16 cellular contexts compared by ENCODE assay signal in the genomic region with DNA sequence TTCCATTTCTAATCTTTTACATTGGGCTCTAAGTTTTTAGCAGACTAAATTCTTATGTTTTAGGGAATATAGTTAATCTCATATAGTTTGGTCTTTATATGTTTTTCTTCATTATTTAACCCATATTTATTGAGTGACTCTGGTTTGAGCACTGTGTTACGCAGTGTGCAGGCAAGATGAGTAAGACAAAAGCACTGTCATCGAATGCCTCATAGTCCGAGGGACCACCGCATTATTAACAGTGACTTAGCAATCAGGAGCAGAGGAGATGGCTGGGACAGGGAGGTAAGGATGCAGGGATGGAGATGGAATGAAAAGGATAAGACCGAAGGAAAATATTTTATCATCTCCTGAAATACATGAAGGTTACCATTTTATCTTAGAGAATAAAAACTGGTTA.
A peak's percentile ranks its signal among the peaks of the same experiment; 100 is the strongest.
DNase-seq lines count a peak whose midpoint lies in the region; ATAC-seq and TF ChIP-seq lines count a peak whose summit lies in the region.
"Had no signal": no experiment of that assay in that cellular context is flagged by ENCODE, and none has a peak within 500 bp of the region (broad histone marks: within the 10 kb centered on the region; RNA-seq: fewer than 3 reads in every experiment).

No MANE protein-coding gene starts in this region.

- H2BK120ac ChIP-seq in trophoblast cell (ENCODE audit: insufficient read depth, low read length, poor library complexity): no peak overlapping the region

- no peak overlapping the region for H3K4ac ChIP-seq in trophoblast cell (ENCODE audit: low read depth, low read length)

- H3K4me3 ChIP-seq in RWPE2 (ENCODE audit: severe bottlenecking) (no peak overlapping the region), esophagus squamous epithelium (no peak overlapping the region), sigmoid colon (no peak overlapping the region), trophoblast cell (ENCODE audit: low read depth, low read length) (no peak overlapping the region)
- H3K4me3 ChIP-seq: HAP-1, SK-N-MC had no signal

- TF ChIP-seq EP300 in sigmoid colon (IDR thresholded peaks at IDR 0.05): no peak

- H3K9me3 ChIP-seq in RWPE2 (ENCODE audit: severe bottlenecking) (no peaks in the 10 kb centered on the region), esophagus squamous epithelium (no peaks in the 10 kb centered on the region), sigmoid colon (no peaks in the 10 kb centered on the region), trophoblast cell (ENCODE audit: insufficient read depth, low read depth, low read length) (no peaks in the 10 kb centered on the region)
- H3K9me3 ChIP-seq: HAP-1 had no signal

- no peaks in the 10 kb centered on the region for H3K79me1 ChIP-seq in trophoblast cell (ENCODE audit: low read length)

- H3K4me1 ChIP-seq in RWPE2 (ENCODE audit: insufficient read depth, poor library complexity, severe bottlenecking) (peaks cover 52% of the 10 kb centered on the region), esophagus squamous epithelium (peaks cover 13 to 58% (median 22%) of the 10 kb centered on the region in 3 donors), sigmoid colon (peaks cover 0 to 29% (median 25%) of the 10 kb centered on the region in 4 donors), trophoblast cell (ENCODE audit: control insufficient read depth in 1 of 2, insufficient read depth in 2 of 2, low read length in 2 of 2) (peaks cover 0 to 2% of the 10 kb centered on the region in 2 experiments)
- H3K4me1 ChIP-seq: HAP-1 had no signal

- no peaks in the 10 kb centered on the region for H3K27me3 ChIP-seq in RWPE2 (ENCODE audit: insufficient read depth, poor library complexity, severe bottlenecking)
- no peaks in the 10 kb centered on the region for H3K27me3 ChIP-seq in esophagus squamous epithelium
- no peaks in the 10 kb centered on the region for H3K27me3 ChIP-seq in sigmoid colon
- H3K27me3 ChIP-seq in trophoblast cell (ENCODE audit: insufficient read depth, low read length): no peaks in the 10 kb centered on the region

- H3K18ac ChIP-seq in trophoblast cell (ENCODE audit: low read length): no peak overlapping the region

- no peak overlapping the region for H3K23ac ChIP-seq in trophoblast cell (ENCODE audit: low read length)

- H3K36me3 ChIP-seq in RWPE2 (ENCODE audit: low read depth) (no peaks in the 10 kb centered on the region), esophagus squamous epithelium (no peaks in the 10 kb centered on the region), sigmoid colon (no peaks in the 10 kb centered on the region), trophoblast cell (ENCODE audit: control insufficient read depth in 1 of 2, insufficient read depth in 2 of 2, low read length in 2 of 2) (no peaks in the 10 kb centered on the region)
- H3K36me3 ChIP-seq: HAP-1 had no signal

- 88 to 90% methylated on average over 5 of the region's 5 CpGs for WGBS in esophagus squamous epithelium, 2 donors
- 84 to 91% methylated on average over 5 of the region's 5 CpGs for WGBS in sigmoid colon, 2 donors
- no CpG with 5 or more reads among the region's 5 CpGs for WGBS in trophoblast cell (ENCODE audit: extremely low coverage, insufficient coverage, insufficient read length)

- H3K27ac ChIP-seq in RWPE2 (ENCODE audit: poor library complexity, severe bottlenecking): peak overlapping the region; percentile 35
- H3K27ac ChIP-seq in esophagus squamous epithelium: peak overlapping the region; percentile 1 to 47 (median 40)
- peak overlapping the region; percentile 18 to 55 (median 37) for H3K27ac ChIP-seq in sigmoid colon
- H3K27ac ChIP-seq in trophoblast cell (ENCODE audit: low read depth, low read length): no peak overlapping the region
- H3K27ac ChIP-seq: SK-N-MC, VCaP had no signal

- ATAC-seq in RWPE2 (ENCODE audit: low read depth) (no peak), GM21786 (IDR thresholded peaks at IDR 0.05; ENCODE audit: unreplicated experiment) (no peak), GM21515 (IDR thresholded peaks at IDR 0.05; ENCODE audit: unreplicated experiment) (no peak), HG03045 (IDR thresholded peaks at IDR 0.05; ENCODE audit: unreplicated experiment) (no peak)
- ATAC-seq: stimulated activated naive CD8-positive, alpha-beta T cell treated with anti-CD3 and anti-CD28 coated beads, Interleukin-15, Interleukin-2, amounts not matched to agents 100 U/mL and 50 U/mL, for 24 hours had no signal

- no peak overlapping the region for H4K12ac ChIP-seq in trophoblast cell (ENCODE audit: low read depth, low read length)

- no peak overlapping the region for H2BK12ac ChIP-seq in trophoblast cell (ENCODE audit: low read length)

- no peak overlapping the region for H4K8ac ChIP-seq in trophoblast cell (ENCODE audit: low read depth, low read length)

- H3K9ac ChIP-seq in trophoblast cell (ENCODE audit: low read length): no peak overlapping the region

- DNase-seq in GM04504 (ENCODE audit: low read depth) (peak; percentile 23), RWPE2 (ENCODE audit: low spot score) (no peak), esophagus squamous epithelium (lab: John Stamatoyannopoulos, UW) (no peak), sigmoid colon (no peak), trophoblast cell (no peak)
- DNase-seq: activated gamma-delta T cell treated with Interleukin-2 at 50 U/mL for 16 hours; Kasumi-1; mesendoderm; NCI-H1694 treated with DMSO at 0.1 percent for 48 hours; stimulated activated naive CD8-positive, alpha-beta T cell treated with anti-CD3 and anti-CD28 coated beads, Interleukin-15, Interleukin-2, amounts not matched to agents 100 U/mL and 50 U/mL, for 24 hours had no signal

- no peak overlapping the region for H2BK5ac ChIP-seq in trophoblast cell (ENCODE audit: low read depth, low read length, poor library complexity)

- no peak overlapping the region for H3K4me2 ChIP-seq in trophoblast cell (ENCODE audit: low read length)

- no peak overlapping the region for H3K14ac ChIP-seq in trophoblast cell (ENCODE audit: low read length)

- H2AFZ ChIP-seq in trophoblast cell (ENCODE audit: insufficient read depth, low read length, poor library complexity): no peak overlapping the region

- no peak overlapping the region for H2AK5ac ChIP-seq in trophoblast cell (ENCODE audit: low read length)

- no peak overlapping the region for H4K91ac ChIP-seq in trophoblast cell (ENCODE audit: low read depth, low read length)

- TF ChIP-seq CTCF in RWPE2 (IDR thresholded peaks at IDR 0.05; ENCODE audit: poor library complexity, severe bottlenecking) (no peak), esophagus squamous epithelium (IDR thresholded peaks at IDR 0.05) (no peak), sigmoid colon (IDR thresholded peaks at IDR 0.05) (no peak)

- TF ChIP-seq POLR2A in esophagus squamous epithelium (IDR thresholded peaks at IDR 0.05) (no peak), sigmoid colon (IDR thresholded peaks at IDR 0.05) (no peak)

- H3K79me2 ChIP-seq in trophoblast cell (ENCODE audit: control insufficient read depth, insufficient read depth, low read length, poor library complexity): no peaks in the 10 kb centered on the region

- intact Hi-C loops in esophagus squamous epithelium (cut with DNase I) (no loop called here), sigmoid colon (cut with DNase I) (no loop called here)
